ENCODE assay signal across 8 cellular contexts in genomic region chr14:64671591-64671990, GRCh38. TPM values are rescaled to one million over a fixed set of nuclear protein-coding genes. Genes with fewer than 3 reads are reported as not detected.
DNase-seq lines count a peak whose midpoint lies in the region; ATAC-seq and TF ChIP-seq lines count a peak whose summit lies in the region.

No MANE protein-coding gene starts in this region.

- dilution Hi-C loops in IMR-90 (cut with HindIII; ENCODE audit: low sequenced_read_pairs, unreplicated experiment), result no loop called here

- no peak overlapping the region for H3K23ac ChIP-seq in IMR-90 (ENCODE audit: low read depth, low read length)

- DNase-seq in DMS79 (lab: John Stamatoyannopoulos, UW), result peak; percentile 81
- peak; percentile 77 for DNase-seq in IMR-90
- no peak for DNase-seq in Peyer's patch
- DNase-seq in effector memory CD8-positive, alpha-beta T cell, result peak; percentile 17 to 31 (median 28)
- no peak for DNase-seq in memory B cell (ENCODE audit: low spot score in 2 of 2)
- no peak for DNase-seq in T1000 (lab: John Stamatoyannopoulos, UW)

- no peak overlapping the region for H3K4ac ChIP-seq in IMR-90 (ENCODE audit: low read depth, low read length)

- H3K4me3 ChIP-seq in IMR-90 (ENCODE audit: insufficient read depth, low read depth, low read length) (no peak overlapping the region), Peyer's patch (no peak overlapping the region)

- peak overlapping the region; percentile 10 to 52 for H3K27ac Mint-ChIP-seq in effector memory CD8-positive, alpha-beta T cell
- no peak overlapping the region for H3K27ac Mint-ChIP-seq in memory B cell

- H3K27me3 Mint-ChIP-seq in effector memory CD8-positive, alpha-beta T cell, result no peaks in the 10 kb centered on the region
- H3K27me3 Mint-ChIP-seq in memory B cell, result peaks cover 6% of the 10 kb centered on the region

- no peak overlapping the region for H2BK20ac ChIP-seq in IMR-90 (ENCODE audit: low read depth, low read length)

- no peaks in the 10 kb centered on the region for H4K20me1 ChIP-seq in IMR-90 (ENCODE audit: insufficient read depth, low read length)

- no peaks in the 10 kb centered on the region for H3K79me1 ChIP-seq in IMR-90 (ENCODE audit: low read depth in 1 of 2, low read length in 2 of 2)

- no peak overlapping the region for H4K5ac ChIP-seq in IMR-90 (ENCODE audit: low read depth, low read length)

- no peak overlapping the region for H3K27ac ChIP-seq in IMR-90 (ENCODE audit: insufficient read depth, low read length)
- H3K27ac ChIP-seq in Peyer's patch, result no peak overlapping the region

- intact Hi-C loops in IMR-90 (cut with micrococcal nuclease), result loop anchor here (1.0 to 5.0 kb wide), 3 partner anchors 93 to 221 kb away; no protein-coding TSS in a partner anchor

- WGBS in IMR-90 (ENCODE audit: extremely low coverage in 2 of 2, insufficient read length in 1 of 2), 2 experiments, result no CpG with 5 or more reads among the region's 3 CpGs

- no peak overlapping the region for H2BK15ac ChIP-seq in IMR-90 (ENCODE audit: low read depth, low read length)

- peaks cover 13% of the 10 kb centered on the region for H3K27me3 ChIP-seq in IMR-90 (ENCODE audit: control insufficient read depth, insufficient read depth, low read length)
- H3K27me3 ChIP-seq in Peyer's patch, result no peaks in the 10 kb centered on the region

- peaks cover 4 to 8% of the 10 kb centered on the region in 2 donors for H3K9me3 Mint-ChIP-seq in effector memory CD8-positive, alpha-beta T cell
- H3K9me3 Mint-ChIP-seq in memory B cell, result no peaks in the 10 kb centered on the region

- no peak overlapping the region for H3K4me2 ChIP-seq in IMR-90 (ENCODE audit: low read depth, low read length)

- H3K4me1 ChIP-seq in IMR-90 (ENCODE audit: control insufficient read depth, insufficient read depth, low read length) (no peaks in the 10 kb centered on the region; the same call in 1 of the 2 replicates), Peyer's patch (no peaks in the 10 kb centered on the region)

- CTCF ChIA-PET in IMR-90 (lab: Yijun Ruan, JAX), result interaction anchor here (0.7 to 2.2 kb wide), 5 partner anchors 17 to 222 kb away, joined by 3 to 4 read pairs (median 3); no protein-coding TSS in a partner anchor

- no peak overlapping the region for H3K18ac ChIP-seq in IMR-90 (ENCODE audit: low read depth, low read length)

- no peak overlapping the region for H2AK5ac ChIP-seq in IMR-90 (ENCODE audit: low read depth, low read length)

- peaks cover 23 to 24% of the 10 kb centered on the region in 2 donors for H3K4me1 Mint-ChIP-seq in effector memory CD8-positive, alpha-beta T cell (ENCODE audit: low read depth in 2 of 2)
- H3K4me1 Mint-ChIP-seq in memory B cell, result peaks cover 7% of the 10 kb centered on the region

- in situ Hi-C loops in IMR-90 (cut with MboI; ENCODE audit: low sequenced_read_pairs), result loop anchor here (5.0 kb wide), 2 partner anchors 91 to 226 kb away; no protein-coding TSS in a partner anchor

- H3K9me3 ChIP-seq in IMR-90 (ENCODE audit: control insufficient read depth, insufficient read depth, low read length), result no peaks in the 10 kb centered on the region
- H3K9me3 ChIP-seq in Peyer's patch, result no peaks in the 10 kb centered on the region

- no peaks in the 10 kb centered on the region for H3K36me3 ChIP-seq in IMR-90 (ENCODE audit: control insufficient read depth, insufficient read depth, low read length)
- H3K36me3 ChIP-seq in Peyer's patch, result no peaks in the 10 kb centered on the region

- H2BK120ac ChIP-seq in IMR-90 (ENCODE audit: low read depth, low read length), result no peak overlapping the region

- H3K9ac ChIP-seq in IMR-90 (ENCODE audit: low read depth, low read length), result no peak overlapping the region

- TF ChIP-seq CTCF in IMR-90 (conservative IDR thresholded peaks at IDR 0.05; ENCODE audit: low read depth, low read length) (peak; percentile 79), Peyer's patch (IDR thresholded peaks at IDR 0.05) (peak; percentile 7 to 89 (median 74))

- peaks cover 3% of the 10 kb centered on the region; the same call in 1 of the 2 replicates for H3K9me1 ChIP-seq in IMR-90 (ENCODE audit: insufficient read depth, low read length)

- H4K8ac ChIP-seq in IMR-90 (ENCODE audit: low read depth in 2 of 2, low read length in 2 of 2), result no peak overlapping the region

- no peak overlapping the region for H3K14ac ChIP-seq in IMR-90 (replicated peaks; ENCODE audit: low read depth, low read length)

- no TSS peak for BruUV-seq in IMR-90 (replicated peaks; lab: Mats Ljungman, UMichigan)

- no peaks in the 10 kb centered on the region for H3K36me3 Mint-ChIP-seq in effector memory CD8-positive, alpha-beta T cell (ENCODE audit: insufficient read depth)
- no peaks in the 10 kb centered on the region for H3K36me3 Mint-ChIP-seq in memory B cell

- no peak overlapping the region for H2AFZ ChIP-seq in IMR-90 (replicated peaks; ENCODE audit: low read length, poor library complexity)

- H2AK9ac ChIP-seq in IMR-90 (replicated peaks; ENCODE audit: low read depth, low read length, poor library complexity), result no peak overlapping the region

- H4K91ac ChIP-seq in IMR-90 (ENCODE audit: insufficient read depth, low read depth, low read length), result no peak overlapping the region

- H3K56ac ChIP-seq in IMR-90 (ENCODE audit: extremely low read depth, insufficient read depth, low read length), result no peak overlapping the region

- POLR2A ChIA-PET in IMR-90 (lab: Charles Lee; ENCODE audit: unreplicated experiment), result no interaction called here

- no peak overlapping the region for H3K4me3 Mint-ChIP-seq in effector memory CD8-positive, alpha-beta T cell
- H3K4me3 Mint-ChIP-seq in memory B cell, result no peak overlapping the region

- TF ChIP-seq POLR2A in IMR-90 (IDR thresholded peaks at IDR 0.05; ENCODE audit: low read depth, low read length) (no peak), Peyer's patch (IDR thresholded peaks at IDR 0.05) (no peak)

- TF ChIP-seq RAD21 in IMR-90 (IDR thresholded peaks at IDR 0.05; ENCODE audit: low read length), result peak; percentile 88

- H2BK5ac ChIP-seq in IMR-90 (ENCODE audit: low read depth, low read length, poor library complexity, severe bottlenecking), result no peak overlapping the region

- peak; percentile 94 for ATAC-seq in IMR-90 (ENCODE audit: low read depth)
- ATAC-seq in effector memory CD8-positive, alpha-beta T cell (replicated peaks), result peak; percentile 40
- peak; percentile 32 for ATAC-seq in memory B cell (ENCODE audit: low read depth)
- no peak for ATAC-seq in HG03378 (IDR thresholded peaks at IDR 0.05; ENCODE audit: unreplicated experiment)
- no peak for ATAC-seq in GM21786 (IDR thresholded peaks at IDR 0.05; ENCODE audit: unreplicated experiment)

TF ChIP-seq in IMR-90, 13 proteins besides CTCF, POLR2A, EP300 and RAD21:
- TF ChIP-seq ELK1 (IDR thresholded peaks at IDR 0.05; ENCODE audit: borderline replicate concordance, low read depth, low read length) (no peak), USF2 (IDR thresholded peaks at IDR 0.05; ENCODE audit: low read depth, low read length) (no peak), CEBPB (IDR thresholded peaks at IDR 0.05; ENCODE audit: low read depth, low read length) (no peak), RCOR1 (IDR thresholded peaks at IDR 0.05; ENCODE audit: insufficient replicate concordance, low read length) (no peak), SMC3 (IDR thresholded peaks at IDR 0.05; ENCODE audit: low read depth, low read length) (peak; percentile 91), RFX5 (IDR thresholded peaks at IDR 0.05; ENCODE audit: low read depth, low read length) (no peak)

RNA-seq across cellular contexts. Expression of gene PLEKHG3, which starts 32.6 kb away (rescaled TPM):
- total RNA-seq in IMR-90 (2012; rRNA removed) (4.4 and 8.2 TPM in 2 replicates), Peyer's patch (10 to 100 TPM; 18.2 to 45.5 (median 31.5) TPM)
- 8.4 and 10.6 TPM in 2 replicates for polyA plus RNA-seq in IMR-90 (2012; rRNA removed)
- 3.5 and 6.2 TPM in 2 replicates for polyA plus RNA-seq in IMR-90 (2012; cell fraction: cytosol; rRNA removed)
- polyA plus RNA-seq in IMR-90 (2012; cell fraction: nucleus; rRNA removed; ENCODE audit: low replicate concordance), result 28.4 and 37.6 TPM in 2 replicates

Comparison
In these comparisons a context has a peak if more than half of its experiments do, and no peak if none do; other contexts are left out.
1. DNase-seq: peak in DMS79 (single experiment), IMR-90 (single experiment) and effector memory CD8-positive, alpha-beta T cell (3 of 3); none in Peyer's patch (0 of 3), memory B cell (0 of 2) and T1000 (single experiment).
2. ATAC-seq: peak in IMR-90 (single experiment), effector memory CD8-positive, alpha-beta T cell (single experiment) and memory B cell (single experiment); none in HG03378 (single experiment) and GM21786 (single experiment).